1 cellular context compared by ENCODE assay signal in the genomic region with DNA sequence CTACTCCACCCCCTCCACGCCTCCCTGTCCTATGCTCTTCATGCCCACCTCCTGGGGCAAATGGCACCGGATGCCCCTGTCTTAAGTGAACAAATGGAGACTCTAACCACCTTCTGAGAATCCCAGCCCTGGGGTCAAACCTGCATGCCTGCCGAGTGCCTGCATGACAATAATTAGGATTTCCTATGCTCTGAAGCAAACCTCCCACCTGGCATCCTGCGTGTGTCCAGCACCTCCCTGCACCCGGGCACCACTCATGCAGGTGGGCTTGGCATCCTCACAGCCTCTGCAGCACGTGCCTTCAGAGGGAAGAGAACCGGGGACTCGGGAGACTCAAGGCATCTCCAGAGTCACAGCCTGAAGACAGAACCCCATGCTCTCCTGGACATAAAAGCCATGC.
TF ChIP-seq lines count a peak whose summit lies in the region.

No MANE protein-coding gene starts in this region.

TF ChIP-seq in A549, 52 proteins besides CTCF, POLR2A, EP300 and RAD21 (continued from another document):
- TF ChIP-seq HDAC2 (IDR thresholded peaks at IDR 0.05) (no peak), FOXS1 (CRISPR knock-in tag; IDR thresholded peaks at IDR 0.05) (no peak), JUNB (IDR thresholded peaks at IDR 0.05) (no peak), RFX5 (IDR thresholded peaks at IDR 0.05) (no peak), CBX2 (IDR thresholded peaks at IDR 0.05; ENCODE audit: borderline replicate concordance, low read depth) (no peak), ZSCAN20 (CRISPR knock-in tag; IDR thresholded peaks at IDR 0.05) (no peak), CHD2 (IDR thresholded peaks at IDR 0.05; ENCODE audit: low read length, partially characterized antibody) (no peak), MAZ (IDR thresholded peaks at IDR 0.05; ENCODE audit: borderline replicate concordance, low read depth, low read length) (no peak), KDM5A (IDR thresholded peaks at IDR 0.05) (no peak), HOXA7 (CRISPR knock-in tag; IDR thresholded peaks at IDR 0.05) (no peak), NPAS2 (CRISPR knock-in tag; IDR thresholded peaks at IDR 0.05; ENCODE audit: borderline replicate concordance) (no peak), FOSL2 (IDR thresholded peaks at IDR 0.05) (no peak), FOSL2 (CRISPR knock-in tag; IDR thresholded peaks at IDR 0.05) (no peak)
- TF ChIP-seq, protein P1, sequence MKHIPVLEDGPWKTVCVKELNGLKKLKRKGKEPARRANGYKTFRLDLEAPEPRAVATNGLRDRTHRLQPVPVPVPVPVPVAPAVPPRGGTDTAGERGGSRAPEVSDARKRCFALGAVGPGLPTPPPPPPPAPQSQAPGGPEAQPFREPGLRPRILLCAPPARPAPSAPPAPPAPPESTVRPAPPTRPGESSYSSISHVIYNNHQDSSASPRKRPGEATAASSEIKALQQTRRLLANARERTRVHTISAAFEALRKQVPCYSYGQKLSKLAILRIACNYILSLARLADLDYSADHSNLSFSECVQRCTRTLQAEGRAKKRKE (CRISPR knock-in tag; IDR thresholded peaks at IDR 0.05; ENCODE audit: low read depth), result no peak
TF ChIP-seq in A549: peak in this region for 0.
